8 cellular contexts compared by ENCODE assay signal in the genomic region with DNA sequence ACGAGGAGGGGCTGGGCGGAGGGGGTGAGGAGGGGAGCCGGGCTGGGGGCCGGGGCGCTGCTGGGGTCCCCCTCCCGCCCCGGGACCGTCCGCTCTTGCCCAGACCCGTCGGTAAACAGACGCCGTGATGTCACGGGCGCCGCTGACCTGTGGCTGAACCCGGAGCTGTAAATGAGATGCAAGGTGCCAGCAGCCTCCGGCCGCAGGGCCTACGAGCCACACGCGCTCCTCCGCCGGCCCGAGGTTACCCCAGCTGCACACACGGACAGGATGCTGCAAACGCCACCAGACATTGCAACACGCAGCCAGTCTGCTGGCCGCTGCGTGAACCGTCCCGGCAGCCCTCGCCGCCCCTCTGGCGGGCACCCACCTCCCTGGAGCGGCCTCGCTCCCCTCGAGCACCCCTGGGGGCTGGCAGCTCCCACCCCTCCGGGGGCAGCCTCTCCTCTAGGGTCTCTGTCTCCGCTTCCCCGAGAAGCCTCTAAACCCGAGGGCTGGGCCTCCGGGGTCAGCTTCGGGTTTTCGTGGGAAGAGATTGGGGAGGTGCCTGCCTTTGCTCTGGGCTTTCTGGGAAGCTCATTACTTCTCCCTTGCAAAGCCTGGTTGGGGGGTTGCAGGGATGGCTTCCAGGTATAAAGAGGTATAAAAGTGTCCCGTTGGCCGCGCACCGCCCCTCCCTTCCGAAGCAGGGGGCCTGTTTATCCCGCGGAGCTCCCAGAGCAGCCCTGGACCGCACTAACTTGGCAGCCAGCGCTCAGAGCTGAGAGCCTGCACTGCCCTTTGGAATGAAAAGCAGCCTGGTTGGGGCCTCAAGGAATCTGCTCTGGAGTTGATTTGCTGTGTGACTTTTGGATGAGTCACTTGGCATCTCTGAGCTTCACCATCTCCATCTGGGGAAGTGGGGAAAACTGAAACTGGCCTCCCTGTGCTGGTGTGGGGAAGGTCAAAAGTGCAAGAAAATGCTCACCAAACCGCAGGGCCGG. TPM values are rescaled to one million over a fixed set of nuclear protein-coding genes. Genes with fewer than 3 reads are reported as not detected.
DNase-seq lines count a peak whose midpoint lies in the region; ATAC-seq and TF ChIP-seq lines count a peak whose summit lies in the region.

No MANE protein-coding gene starts in this region.

- H4K20me1 ChIP-seq in fibroblast of lung (ENCODE audit: control insufficient read depth, extremely low read depth, insufficient read depth, low read length) = no peaks in the 10 kb centered on the region

- TF ChIP-seq CTCF in CD8-positive, alpha-beta T cell (IDR thresholded peaks at IDR 0.05) = no peak
- TF ChIP-seq CTCF in fibroblast of lung (conservative IDR thresholded peaks at IDR 0.05 in 1 of 2, IDR thresholded peaks at IDR 0.05 in 1 of 2; ENCODE audit: low read depth in 1 of 2, low read length in 2 of 2) (no peak), uterus (IDR thresholded peaks at IDR 0.05) (no peak)

- peak in 2 of 7 experiments; percentile 31 to 38 for DNase-seq in CD8-positive, alpha-beta T cell
- DNase-seq in T-helper 17 cell = no peak
- peak; percentile 96 to 99 for DNase-seq in fibroblast of lung (ENCODE audit: low read depth in 2 of 2)
- DNase-seq in uterus = peak; percentile 87 to 88
- no peak for DNase-seq in NCI-H1930 (lab: John Stamatoyannopoulos, UW)
- DNase-seq in activated gamma-delta T cell (lab: John Stamatoyannopoulos, UW) = no peak

- no peaks in the 10 kb centered on the region for H3K79me2 ChIP-seq in fibroblast of lung (ENCODE audit: control insufficient read depth, insufficient read depth, low read length)

- peaks cover 18% of the 10 kb centered on the region for H3K36me3 Mint-ChIP-seq in CD8-positive, alpha-beta T cell
- H3K36me3 Mint-ChIP-seq in T-helper 17 cell (ENCODE audit: low read depth) = peaks cover 7% of the 10 kb centered on the region

- TF ChIP-seq POLR2A in uterus (IDR thresholded peaks at IDR 0.05) = peak in 1 of 2 donors; percentile 40

- intact Hi-C loops in CD8-positive, alpha-beta T cell (cut with DNase I, micrococcal nuclease) = loop anchor here in 1 of 2 experiments (5.0 kb wide), 1 partner anchor 84 kb away; no protein-coding TSS in a partner anchor
- intact Hi-C loops in uterus (cut with DNase I; ENCODE audit: low total_unique reads) = no loop called here

- no peak overlapping the region for H3K27ac ChIP-seq in CD8-positive, alpha-beta T cell (ENCODE audit: low read depth, low read length)
- peak overlapping the region; percentile 90 for H3K27ac ChIP-seq in fibroblast of lung (ENCODE audit: insufficient read depth, low read length)
- H3K27ac ChIP-seq in muscle layer of duodenum (ENCODE audit: low read length) = peak overlapping the region; percentile 63
- peak overlapping the region; percentile 87 to 92 for H3K27ac ChIP-seq in uterus

- H3K36me3 ChIP-seq in CD8-positive, alpha-beta T cell (ENCODE audit: insufficient read depth, low read length) = peaks cover 3% of the 10 kb centered on the region
- no peaks in the 10 kb centered on the region for H3K36me3 ChIP-seq in fibroblast of lung (ENCODE audit: control insufficient read depth, insufficient read depth, low read length)
- H3K36me3 ChIP-seq in muscle layer of duodenum (ENCODE audit: control insufficient read depth in 1 of 2, insufficient read depth in 2 of 2, low read length in 2 of 2) = no peaks in the 10 kb centered on the region
- H3K36me3 ChIP-seq in uterus = no peaks in the 10 kb centered on the region

- POLR2A ChIA-PET in CD8-positive, alpha-beta T cell (lab: Charles Lee) = interaction anchor here (0.5 to 2.7 kb wide), 4 partner anchors 10 to 85 kb away, joined by 3 to 14 read pairs (median 4); partner anchors contain the start of gene DHRS3

- H3K27me3 Mint-ChIP-seq in CD8-positive, alpha-beta T cell (ENCODE audit: low read depth) = no peaks in the 10 kb centered on the region
- H3K27me3 Mint-ChIP-seq in T-helper 17 cell = no peaks in the 10 kb centered on the region

- peak overlapping the region; percentile 81 for H3K4me2 ChIP-seq in fibroblast of lung (ENCODE audit: extremely low read depth, insufficient read depth, low read length)

- peak overlapping the region; percentile 49 for H3K27ac Mint-ChIP-seq in CD8-positive, alpha-beta T cell
- H3K27ac Mint-ChIP-seq in T-helper 17 cell = no peak overlapping the region

- H3K27me3 ChIP-seq in CD8-positive, alpha-beta T cell (ENCODE audit: insufficient read depth, low read length) = no peaks in the 10 kb centered on the region
- H3K27me3 ChIP-seq in fibroblast of lung (ENCODE audit: control insufficient read depth, insufficient read depth, low read length) = no peaks in the 10 kb centered on the region
- no peaks in the 10 kb centered on the region for H3K27me3 ChIP-seq in muscle layer of duodenum (ENCODE audit: low read depth, low read length)
- H3K27me3 ChIP-seq in uterus = no peaks in the 10 kb centered on the region

- H3K4me3 ChIP-seq in CD8-positive, alpha-beta T cell (ENCODE audit: low read depth, low read length) = no peak overlapping the region
- peak overlapping the region; percentile 20 to 55 (median 30) for H3K4me3 ChIP-seq in fibroblast of lung (replicated peaks in 1 of 4; ENCODE audit: control extremely low read depth in 1 of 4, insufficient read depth in 1 of 4, low read depth in 3 of 4, low read length in 4 of 4)
- H3K4me3 ChIP-seq in muscle layer of duodenum (ENCODE audit: low read depth in 1 of 2, low read length in 2 of 2) = peak overlapping the region; percentile 42 to 59
- peak overlapping the region; percentile 15 to 39 for H3K4me3 ChIP-seq in uterus

- CTCF ChIA-PET in CD8-positive, alpha-beta T cell (lab: Charles Lee) = interaction anchor here (1.5 to 10.9 kb wide), 3 partner anchors 23 to 471 kb away, joined by 3 to 174 read pairs (median 13); partner anchors contain the start of gene DHRS3

- peak overlapping the region; percentile 71 for H3K9ac ChIP-seq in fibroblast of lung (ENCODE audit: insufficient read depth, low read length)

- peaks cover 42% of the 10 kb centered on the region for H3K4me1 Mint-ChIP-seq in CD8-positive, alpha-beta T cell (ENCODE audit: low read depth)
- peaks cover 37% of the 10 kb centered on the region for H3K4me1 Mint-ChIP-seq in T-helper 17 cell

- peak overlapping the region; percentile 56 for H3K4me3 Mint-ChIP-seq in CD8-positive, alpha-beta T cell
- H3K4me3 Mint-ChIP-seq in T-helper 17 cell = peak overlapping the region; percentile 21

- H3K9me3 Mint-ChIP-seq in CD8-positive, alpha-beta T cell = no peaks in the 10 kb centered on the region

- ATAC-seq in CD8-positive, alpha-beta T cell = peak; percentile 7
- ATAC-seq in HG02610 (IDR thresholded peaks at IDR 0.05; ENCODE audit: unreplicated experiment) (peak; percentile 50), T-helper 17 cell (peak; percentile 45)

- H3K4me1 ChIP-seq in CD8-positive, alpha-beta T cell (ENCODE audit: insufficient read depth, low read length) = peaks cover 19% of the 10 kb centered on the region
- H3K4me1 ChIP-seq in fibroblast of lung (ENCODE audit: control insufficient read depth, extremely low read depth, insufficient read depth, low read length) = peaks cover 23% of the 10 kb centered on the region
- H3K4me1 ChIP-seq in muscle layer of duodenum (ENCODE audit: control insufficient read depth in 1 of 2, insufficient read depth in 2 of 2, low read length in 2 of 2) = peaks cover 31 to 73% of the 10 kb centered on the region in 2 donors
- H3K4me1 ChIP-seq in uterus = peaks cover 0 to 25% of the 10 kb centered on the region in 2 donors

- no peaks in the 10 kb centered on the region for H3K9me3 ChIP-seq in CD8-positive, alpha-beta T cell (ENCODE audit: low read length)
- H3K9me3 ChIP-seq in T-helper 17 cell (ENCODE audit: control insufficient read depth, low read length, poor library complexity, severe bottlenecking) = no peaks in the 10 kb centered on the region
- H3K9me3 ChIP-seq in fibroblast of lung (ENCODE audit: control insufficient read depth, insufficient read depth, low read depth, low read length) = no peaks in the 10 kb centered on the region
- H3K9me3 ChIP-seq in muscle layer of duodenum (ENCODE audit: control insufficient read depth in 1 of 2, low read length in 2 of 2) = no peaks in the 10 kb centered on the region
- H3K9me3 ChIP-seq in uterus = no peaks in the 10 kb centered on the region

- H2AFZ ChIP-seq in fibroblast of lung (ENCODE audit: low read length) = peak overlapping the region; percentile 3

RNA-seq across cellular contexts. Expression of gene DHRS3, which starts 21.9 kb away (rescaled TPM):
- 100 to 1,000 TPM; 126 to 129 TPM for total RNA-seq in CD8-positive, alpha-beta T cell
- total RNA-seq in T-helper 17 cell (10 to 100 TPM; 31.0 to 38.3 TPM), fibroblast of lung (36.8 and 68.1 TPM in 2 replicates), uterus (10 to 100 TPM; 12.6 to 82.0 (median 51.5) TPM)
- polyA plus RNA-seq in fibroblast of lung = 8.4 and 14.1 TPM in 2 replicates
- polyA plus RNA-seq in fibroblast of lung (2012) = 10.3 and 18.9 TPM in 2 replicates
- 36.6 and 44.0 TPM in 2 replicates for polyA minus RNA-seq in fibroblast of lung (ENCODE audit: low replicate concordance)

RNA-seq across cellular contexts. Expression of gene AADACL4, which starts 47.8 kb away (rescaled TPM):
- not detected for total RNA-seq in CD8-positive, alpha-beta T cell
- not detected for total RNA-seq in T-helper 17 cell
- total RNA-seq in fibroblast of lung = not detected in 2 replicates
- polyA plus RNA-seq in fibroblast of lung = not detected in 2 replicates
- not detected in 2 replicates for polyA plus RNA-seq in fibroblast of lung (2012)
- not detected in 2 replicates for polyA minus RNA-seq in fibroblast of lung (ENCODE audit: low replicate concordance)
- total RNA-seq in uterus = under 1 TPM in 2 of 4 donors, not detected in 2; 0.14 to 0.46 TPM

Comparison
In these comparisons a context has a peak if more than half of its experiments do, and no peak if none do; other contexts are left out.
1. DNase-seq: peak in fibroblast of lung (2 of 2) and uterus (2 of 2); none in T-helper 17 cell (0 of 3), NCI-H1930 (0 of 2) and activated gamma-delta T cell (single experiment).
2. Peak in every context shown above with its lines, with median percentiles within 50 percentile points of each other: ATAC-seq.